ENCODE assay signal across 8 cellular contexts in the genomic region with DNA sequence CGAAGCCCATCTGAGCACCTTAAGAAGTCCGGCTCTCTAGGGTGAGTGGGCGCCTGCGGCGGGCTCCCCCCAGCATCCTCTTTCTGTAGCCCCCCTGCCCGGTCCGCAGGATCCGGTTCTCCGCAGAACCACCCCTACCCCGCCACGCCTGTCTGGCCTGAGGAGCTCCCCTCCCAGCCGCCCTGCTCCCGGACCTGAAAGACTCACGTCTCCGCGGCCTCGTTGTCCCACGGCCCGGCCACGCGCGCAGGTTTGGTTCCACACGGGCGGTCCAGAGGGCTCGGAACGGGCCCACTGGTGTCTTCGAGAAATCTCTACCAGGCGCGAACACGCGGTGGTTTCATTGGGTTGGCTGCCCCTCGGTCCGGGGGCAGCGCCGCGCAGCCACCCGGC. TPM values are rescaled to one million over a fixed set of nuclear protein-coding genes. Genes with fewer than 3 reads are reported as not detected.
A peak's percentile ranks its signal among the peaks of the same experiment; 100 is the strongest.
DNase-seq lines count a peak whose midpoint lies in the region; ATAC-seq and TF ChIP-seq lines count a peak whose summit lies in the region.

No MANE protein-coding gene starts in this region.

- no peaks in the 10 kb centered on the region for H3K9me3 Mint-ChIP-seq in activated CD8-positive, alpha-beta memory T cell treated with anti-CD3 and anti-CD28 coated beads, Interleukin-2, amount 10 ng/mL, durations not matched to agents 7 days and 5 days (ENCODE audit: low read depth)
- peaks cover 0 to 2% (median 0%) of the 10 kb centered on the region in 5 experiments for H3K9me3 Mint-ChIP-seq in brain
- no peaks in the 10 kb centered on the region for H3K9me3 Mint-ChIP-seq in mesothelial cell of epicardium

- no peak for ATAC-seq in activated CD8-positive, alpha-beta memory T cell treated with anti-CD3 and anti-CD28 coated beads, Interleukin-2, amount 10 ng/mL, durations not matched to agents 7 days and 5 days
- ATAC-seq in HG03439 (IDR thresholded peaks at IDR 0.05; ENCODE audit: unreplicated experiment) (peak; percentile 20), GM18873 (IDR thresholded peaks at IDR 0.05; ENCODE audit: low FRiP score, unreplicated experiment) (no peak)

- peak overlapping the region; percentile 94 for H3K27ac Mint-ChIP-seq in activated CD8-positive, alpha-beta memory T cell treated with anti-CD3 and anti-CD28 coated beads, Interleukin-2, amount 10 ng/mL, durations not matched to agents 7 days and 5 days
- H3K27ac Mint-ChIP-seq in brain = peak overlapping the region; percentile 84 to 99 (median 93)
- peak overlapping the region; percentile 97 for H3K27ac Mint-ChIP-seq in mesothelial cell of epicardium

- TF ChIP-seq CTCF in brain (conservative IDR thresholded peaks at IDR 0.05) = no peak
- no peak for TF ChIP-seq CTCF in mesothelial cell of epicardium (IDR thresholded peaks at IDR 0.05; ENCODE audit: unreplicated experiment)
- no peak for TF ChIP-seq CTCF in GM13976 (IDR thresholded peaks at IDR 0.05; ENCODE audit: borderline replicate concordance, control extremely low read depth, extremely low read depth, insufficient read depth, missing control alignments)

- no peak for DNase-seq in activated CD8-positive, alpha-beta memory T cell treated with anti-CD3 and anti-CD28 coated beads, Interleukin-2, amount 10 ng/mL, durations not matched to agents 7 days and 5 days
- no peak for DNase-seq in activated CD8-positive, alpha-beta memory T cell treated with anti-CD3 and anti-CD28 coated beads, Interleukin-2, amount 50 U/mL, for 4 hours
- DNase-seq in mesothelial cell of epicardium (ENCODE audit: low spot score in 2 of 2, unreplicated experiment in 2 of 2) (no peak), GM13976 (ENCODE audit: low spot score) (no peak)
- no peak for DNase-seq in stimulated activated CD4-positive, alpha-beta T cell treated with anti-CD3 and anti-CD28 coated beads, Interleukin-12 subunit alpha, Interleukin-12 subunit beta, amount 100 ng/mL, for 4 hours

- in situ Hi-C loops in GM13976 (cut with MboI; ENCODE audit: low sequenced_read_pairs, unreplicated experiment) = no loop called here

- peak overlapping the region; percentile 95 for H3K4me3 Mint-ChIP-seq in activated CD8-positive, alpha-beta memory T cell treated with anti-CD3 and anti-CD28 coated beads, Interleukin-2, amount 10 ng/mL, durations not matched to agents 7 days and 5 days
- H3K4me3 Mint-ChIP-seq in brain (peak overlapping the region; percentile 89 to 98 (median 93)), mesothelial cell of epicardium (peak overlapping the region; percentile 97)

- H3K4me1 Mint-ChIP-seq in activated CD8-positive, alpha-beta memory T cell treated with anti-CD3 and anti-CD28 coated beads, Interleukin-2, amount 10 ng/mL, durations not matched to agents 7 days and 5 days = peaks cover 58% of the 10 kb centered on the region
- peaks cover 78% of the 10 kb centered on the region for H3K4me1 Mint-ChIP-seq in brain
- peaks cover 28% of the 10 kb centered on the region for H3K4me1 Mint-ChIP-seq in mesothelial cell of epicardium

- H3K27me3 Mint-ChIP-seq in activated CD8-positive, alpha-beta memory T cell treated with anti-CD3 and anti-CD28 coated beads, Interleukin-2, amount 10 ng/mL, durations not matched to agents 7 days and 5 days = no peaks in the 10 kb centered on the region
- H3K27me3 Mint-ChIP-seq in brain (peaks cover 12% of the 10 kb centered on the region), mesothelial cell of epicardium (ENCODE audit: low read depth) (no peaks in the 10 kb centered on the region)

- CTCF ChIA-PET in activated CD8-positive, alpha-beta memory T cell treated with anti-CD3 and anti-CD28 coated beads, Interleukin-2, amount 10 ng/mL, durations not matched to agents 7 days and 5 days (lab: Charles Lee) = interaction anchor here (0.8 to 2.9 kb wide), 5 partner anchors 10 to 155 kb away, joined by 3 to 9 read pairs (median 5); no protein-coding TSS in a partner anchor

- peaks cover 28% of the 10 kb centered on the region for H3K36me3 Mint-ChIP-seq in activated CD8-positive, alpha-beta memory T cell treated with anti-CD3 and anti-CD28 coated beads, Interleukin-2, amount 10 ng/mL, durations not matched to agents 7 days and 5 days
- peaks cover 55% of the 10 kb centered on the region for H3K36me3 Mint-ChIP-seq in brain
- peaks cover 4% of the 10 kb centered on the region for H3K36me3 Mint-ChIP-seq in mesothelial cell of epicardium

RNA-seq across cellular contexts. Expression of a gene that starts 0.2 kb away (rescaled TPM):
- total RNA-seq in activated CD8-positive, alpha-beta memory T cell treated with anti-CD3 and anti-CD28 coated beads, Interleukin-2, amount 10 ng/mL, durations not matched to agents 7 days and 5 days = 10 to 100 TPM; 19.3 to 29.4 TPM
- 65.4 TPM for polyA plus RNA-seq in brain (ENCODE audit: insufficient read depth, low read depth, low replicate concordance)
- total RNA-seq in mesothelial cell of epicardium = 42.0 to 43.1 TPM (median 42.7 TPM) in 3 replicates

RNA-seq across cellular contexts. Expression of a gene that starts 0.8 kb away (rescaled TPM):
- 10 to 100 TPM; 58.8 to 67.6 TPM for total RNA-seq in activated CD8-positive, alpha-beta memory T cell treated with anti-CD3 and anti-CD28 coated beads, Interleukin-2, amount 10 ng/mL, durations not matched to agents 7 days and 5 days
- 49.6 TPM for polyA plus RNA-seq in brain (ENCODE audit: insufficient read depth, low read depth, low replicate concordance)
- total RNA-seq in mesothelial cell of epicardium = 131 to 144 TPM (median 143 TPM) in 3 replicates

RNA-seq across cellular contexts. Expression of a gene that starts 58.4 kb away (rescaled TPM):
- under 1 TPM; 0.40 to 0.64 TPM for total RNA-seq in activated CD8-positive, alpha-beta memory T cell treated with anti-CD3 and anti-CD28 coated beads, Interleukin-2, amount 10 ng/mL, durations not matched to agents 7 days and 5 days
- polyA plus RNA-seq in brain (ENCODE audit: insufficient read depth, low read depth, low replicate concordance) = 0.12 TPM
- total RNA-seq in mesothelial cell of epicardium = 2.2 to 3.2 TPM (median 3.2 TPM) in 3 replicates
